Comparison of ENCODE assay signal across 21 cellular contexts in the genomic region with DNA sequence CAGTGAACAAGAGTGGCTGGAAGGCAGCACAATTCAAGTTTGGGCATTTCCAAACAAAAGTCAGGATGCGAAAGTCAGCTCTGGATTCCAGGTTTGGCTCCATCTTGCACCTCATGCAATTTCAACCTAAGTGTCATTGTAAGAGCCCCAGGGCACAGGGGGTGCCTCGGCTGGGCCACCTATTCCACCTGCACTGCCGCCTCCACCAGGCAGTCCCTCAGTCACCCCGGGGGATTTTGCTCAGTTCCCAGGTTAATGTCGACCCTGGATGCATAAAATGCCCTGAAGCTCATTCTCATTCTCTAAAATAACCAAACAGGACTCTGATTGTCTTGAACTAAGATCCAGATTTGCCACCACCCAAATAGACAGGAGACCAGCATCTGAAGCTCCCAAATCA.
"Had no signal": no experiment of that assay in that cellular context is flagged by ENCODE, and none has a peak within 500 bp of the region (broad histone marks: within the 10 kb centered on the region; RNA-seq: fewer than 3 reads in every experiment).

No MANE protein-coding gene starts in this region.

- FAIRE-seq: urothelium cell line had no signal

- H3K36me3 ChIP-seq: colonic mucosa, prostate gland, right lobe of liver, suprapubic skin, thyroid gland had no signal

- H3K4me3 Mint-ChIP-seq: immature natural killer cell, nephron, type B pancreatic cell had no signal

- H3K27me3 ChIP-seq: colonic mucosa, right lobe of liver, thyroid gland had no signal

- H3K4me3 ChIP-seq: colonic mucosa, lung, prostate gland, right lobe of liver, suprapubic skin, thyroid gland had no signal

- H3K4me1 ChIP-seq: colonic mucosa, foreskin keratinocyte, parathyroid adenoma, prostate gland, suprapubic skin, thyroid gland had no signal

- H3K9me3 ChIP-seq: colonic mucosa, prostate gland, right lobe of liver, suprapubic skin, thyroid gland had no signal

- H3K4me1 Mint-ChIP-seq: immature natural killer cell, naive B cell had no signal

- H3K79me2 ChIP-seq: parathyroid adenoma had no signal

- H3K9ac ChIP-seq: parathyroid adenoma had no signal

- H3K36me3 Mint-ChIP-seq: immature natural killer cell, naive B cell, type B pancreatic cell had no signal

- H3K27ac Mint-ChIP-seq: immature natural killer cell, naive B cell, nephron, type B pancreatic cell had no signal

- H3K27me3 Mint-ChIP-seq: naive B cell, type B pancreatic cell had no signal

- H3K9me3 Mint-ChIP-seq: immature natural killer cell, naive B cell, nephron, type B pancreatic cell had no signal

- H2AFZ ChIP-seq: parathyroid adenoma had no signal

- H3K27ac ChIP-seq: colonic mucosa, foreskin keratinocyte, parathyroid adenoma, prostate gland, right lobe of liver, suprapubic skin, thyroid gland had no signal

- ATAC-seq: left ventricle myocardium superior, right lobe of liver had no signal

- DNase-seq: dermis blood vessel endothelial cell; immature natural killer cell; left ventricle myocardium superior; mesenchymal stem cell; naive B cell; occipital lobe; retina; stimulated activated CD4-positive, alpha-beta T cell treated with anti-CD3 and anti-CD28 coated beads, Interleukin-2, amount 100 ng/mL, for 24 hours; stimulated activated CD4-positive, alpha-beta T cell treated with anti-CD3 and anti-CD28 coated beads, Interleukin-4, amount 100 ng/mL, for 4 hours; stimulated activated naive CD4-positive, alpha-beta T cell; thyroid gland had no signal
